12 cellular contexts compared by ENCODE assay signal in the genomic region with DNA sequence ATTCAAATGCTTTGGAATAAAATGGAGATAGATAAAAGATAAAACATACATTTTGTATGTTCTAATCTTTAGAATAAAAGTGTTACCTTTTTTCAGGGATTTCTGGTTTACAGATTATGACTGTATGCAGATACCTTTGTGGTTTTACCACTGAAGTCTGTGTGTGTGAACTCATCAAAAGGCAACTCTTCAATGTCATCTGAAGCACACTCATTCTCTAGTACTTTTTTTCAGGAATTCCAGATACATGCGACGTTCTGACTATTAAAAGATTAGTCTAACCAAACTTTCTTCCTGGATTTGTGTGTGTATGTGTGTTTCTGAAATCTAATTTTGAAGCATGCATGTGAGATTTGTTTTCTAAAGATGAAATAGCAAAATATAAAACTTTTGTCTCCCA.
DNase-seq lines count a peak whose midpoint lies in the region; ATAC-seq and TF ChIP-seq lines count a peak whose summit lies in the region.
"Had no signal": no experiment of that assay in that cellular context is flagged by ENCODE, and none has a peak within 500 bp of the region (broad histone marks: within the 10 kb centered on the region; RNA-seq: fewer than 3 reads in every experiment).

No MANE protein-coding gene starts in this region.

- H3K27me3 Mint-ChIP-seq in stimulated activated naive B cell treated with anti-CD40 and anti-IgM and Interleukin-4, amounts not matched to agents 10 μg/mL and 1 μg/mL and 100 μg/mL, for 72 hours = peaks cover 14 to 29% of the 10 kb centered on the region in 2 donors

- H3K27ac ChIP-seq in iPS-20b (ENCODE audit: low read length) = no peak overlapping the region
- H3K27ac ChIP-seq: body of pancreas had no signal

- H3K36me3 ChIP-seq in HAP-1 (replicated peaks) (no peaks in the 10 kb centered on the region), iPS-20b (ENCODE audit: insufficient read depth, low read depth, low read length) (no peaks in the 10 kb centered on the region)
- H3K36me3 ChIP-seq: prostate gland had no signal

- no peak overlapping the region for H3K4me3 Mint-ChIP-seq in stimulated activated naive B cell treated with anti-CD40 and anti-IgM and Interleukin-4, amounts not matched to agents 10 μg/mL and 1 μg/mL and 100 μg/mL, for 72 hours

- H3K27ac Mint-ChIP-seq in stimulated activated naive B cell treated with anti-CD40 and anti-IgM and Interleukin-4, amounts not matched to agents 10 μg/mL and 1 μg/mL and 100 μg/mL, for 72 hours = no peak overlapping the region

- no peak for TF ChIP-seq POLR2A in erythroblast (IDR thresholded peaks at IDR 0.05; ENCODE audit: low read length)

- no peak for ATAC-seq in stimulated activated naive B cell treated with anti-CD40 and anti-IgM and Interleukin-4, amounts not matched to agents 10 μg/mL and 1 μg/mL and 100 μg/mL, for 72 hours (replicated peaks)

- H3K9ac ChIP-seq in iPS-20b (ENCODE audit: low read depth, low read length) = peak overlapping the region; percentile 81; the same call in 1 of the 2 replicates

- peaks cover 2 to 14% of the 10 kb centered on the region in 2 donors for H3K4me1 Mint-ChIP-seq in stimulated activated naive B cell treated with anti-CD40 and anti-IgM and Interleukin-4, amounts not matched to agents 10 μg/mL and 1 μg/mL and 100 μg/mL, for 72 hours

- no peaks in the 10 kb centered on the region for H3K27me3 ChIP-seq in HAP-1 (ENCODE audit: low read depth)
- H3K27me3 ChIP-seq in iPS-20b (ENCODE audit: insufficient read depth, low read length) = peaks cover 13% of the 10 kb centered on the region; the same call in 1 of the 2 replicates

- H3K9me3 ChIP-seq in HAP-1 (no peaks in the 10 kb centered on the region), iPS-20b (ENCODE audit: insufficient read depth, low read depth, low read length) (no peaks in the 10 kb centered on the region)
- H3K9me3 ChIP-seq: body of pancreas, prostate gland had no signal

- in situ Hi-C loops in ACHN (cut with HindIII; ENCODE audit: low pct_ligation_motif_present, low pct_unique_long_range_greater_than_20kb, low sequenced_read_pairs) (no loop called here), HAP-1 (cut with MboI; ENCODE audit: low sequenced_read_pairs) (no loop called here)

- peak; percentile 62 for DNase-seq in ACHN
- peak in 1 of 2 experiments; percentile 31 for DNase-seq in HAP-1 (ENCODE audit: low spot score in 2 of 2)
- peak; percentile 7 for DNase-seq in amniotic epithelial cell (ENCODE audit: low read depth)
- DNase-seq in stimulated activated naive B cell treated with anti-CD40 and anti-IgM and Interleukin-4, amounts not matched to agents 10 μg/mL and 1 μg/mL and 100 μg/mL, for 72 hours = no peak
- DNase-seq in OCI-M1 (lab: John Stamatoyannopoulos, UW) = no peak
- DNase-seq in H4 (ENCODE audit: low spot score) = no peak
- DNase-seq in erythroblast (lab: John Stamatoyannopoulos, UW) = no peak
- DNase-seq: activated T-cell treated with anti-CD3 and anti-CD28 coated beads, Interleukin-2, amount 50 U/mL, for 48 hours; DND-41 had no signal

- H3K4me3 ChIP-seq in HAP-1 = peak overlapping the region; percentile 43
- H3K4me3 ChIP-seq in iPS-20b (ENCODE audit: low read length) = peak overlapping the region; percentile 78
- H3K4me3 ChIP-seq: body of pancreas had no signal

- H3K36me3 Mint-ChIP-seq in stimulated activated naive B cell treated with anti-CD40 and anti-IgM and Interleukin-4, amounts not matched to agents 10 μg/mL and 1 μg/mL and 100 μg/mL, for 72 hours = peaks cover 0 to 3% of the 10 kb centered on the region in 2 donors

- H3K9me3 Mint-ChIP-seq in stimulated activated naive B cell treated with anti-CD40 and anti-IgM and Interleukin-4, amounts not matched to agents 10 μg/mL and 1 μg/mL and 100 μg/mL, for 72 hours = no peaks in the 10 kb centered on the region

- H3K4me1 ChIP-seq in HAP-1 = peaks cover 24% of the 10 kb centered on the region
- peaks cover 21% of the 10 kb centered on the region for H3K4me1 ChIP-seq in iPS-20b (ENCODE audit: insufficient read depth, low read length)
- H3K4me1 ChIP-seq: prostate gland had no signal

Comparison
In these comparisons a context has a peak if more than half of its experiments do, and no peak if none do; other contexts are left out.
1. DNase-seq: peak in ACHN (single experiment) and amniotic epithelial cell (single experiment); none in stimulated activated naive B cell treated with anti-CD40 and anti-IgM and Interleukin-4, amounts not matched to agents 10 μg/mL and 1 μg/mL and 100 μg/mL, for 72 hours (single experiment), OCI-M1 (single experiment), H4 (single experiment) and erythroblast (0 of 2).